10 cellular contexts compared by ENCODE assay signal in genomic region chr2:191304939-191305875, GRCh38.
A peak's percentile ranks its signal among the peaks of the same experiment; 100 is the strongest.
DNase-seq lines count a peak whose midpoint lies in the region; ATAC-seq and TF ChIP-seq lines count a peak whose summit lies in the region.
"Had no signal": no experiment of that assay in that cellular context is flagged by ENCODE, and none has a peak within 500 bp of the region (broad histone marks: within the 10 kb centered on the region; RNA-seq: fewer than 3 reads in every experiment).

No MANE protein-coding gene starts in this region.

- H3K36me3 ChIP-seq in Peyer's patch: no peaks in the 10 kb centered on the region
- H3K36me3 ChIP-seq: HAP-1 had no signal

- H3K9me3 ChIP-seq in AG04450 (ENCODE audit: control insufficient read depth, insufficient read depth, low read length): no peaks in the 10 kb centered on the region
- H3K9me3 ChIP-seq in Peyer's patch: no peaks in the 10 kb centered on the region
- H3K9me3 ChIP-seq: HAP-1 had no signal

- peak; percentile 76 for DNase-seq in AG04450 (ENCODE audit: low read depth, low spot score)
- peak in 2 of 3 donors; percentile 46 for DNase-seq in Peyer's patch
- DNase-seq in fibroblast of the aortic adventitia (ENCODE audit: low read depth): peak; percentile 97
- no peak for DNase-seq in omental fat pad (ENCODE audit: low spot score)
- no peak for DNase-seq in GOT3 (lab: John Stamatoyannopoulos, UW)
- DNase-seq in SIG-M5 (lab: John Stamatoyannopoulos, UW): no peak
- DNase-seq: activated CD4-positive, alpha-beta T cell treated with anti-CD3 and anti-CD28 coated beads, Interleukin-2, amount 10 ng/mL, durations not matched to agents 24 days and 14 days had no signal

- POLR2A ChIA-PET in AG04450 (lab: Yijun Ruan, JAX): interaction anchor here (2.1 kb wide), 1 partner anchor 61 kb away, joined by 6 read pairs; no protein-coding TSS in a partner anchor

- peaks cover 0 to 15% (median 0%) of the 10 kb centered on the region in 4 donors for H3K4me1 ChIP-seq in Peyer's patch
- H3K4me1 ChIP-seq: HAP-1 had no signal

- CTCF ChIA-PET in AG04450 (lab: Charles Lee): no interaction called here

- H3K4me3 ChIP-seq in AG04450 (ENCODE audit: low read depth, low read length): no peak overlapping the region
- no peak overlapping the region for H3K4me3 ChIP-seq in Peyer's patch
- H3K4me3 ChIP-seq in fibroblast of the aortic adventitia (ENCODE audit: low read depth, low read length): peak overlapping the region; percentile 31
- H3K4me3 ChIP-seq: HAP-1 had no signal

- H3K27ac ChIP-seq in AG04450 (ENCODE audit: low read depth, low read length) (peak overlapping the region; percentile 82), Peyer's patch (peak overlapping the region; percentile 27 to 72 (median 56))

- no peak for TF ChIP-seq POLR2A in Peyer's patch (IDR thresholded peaks at IDR 0.05)

- ATAC-seq in omental fat pad (ENCODE audit: low FRiP score) (peak; percentile 73), GM21737 (IDR thresholded peaks at IDR 0.05; ENCODE audit: unreplicated experiment) (no peak), GM19455 (IDR thresholded peaks at IDR 0.05; ENCODE audit: unreplicated experiment) (no peak)

- H3K27me3 ChIP-seq in AG04450 (ENCODE audit: control insufficient read depth, insufficient read depth, low read length) (no peaks in the 10 kb centered on the region), Peyer's patch (no peaks in the 10 kb centered on the region)

- TF ChIP-seq CTCF in AG04450 (IDR thresholded peaks at IDR 0.05; ENCODE audit: low read depth, low read length) (no peak), Peyer's patch (IDR thresholded peaks at IDR 0.05) (no peak), fibroblast of the aortic adventitia (IDR thresholded peaks at IDR 0.05; ENCODE audit: insufficient read depth, low read length) (no peak), omental fat pad (IDR thresholded peaks at IDR 0.05) (no peak)

Comparison
In these comparisons a context has a peak if more than half of its experiments do, and no peak if none do; other contexts are left out.
1. DNase-seq: peak in AG04450 (single experiment), Peyer's patch (2 of 3) and fibroblast of the aortic adventitia (single experiment); none in omental fat pad (single experiment), GOT3 (single experiment) and SIG-M5 (single experiment).